ENCODE assay signal across 8 cellular contexts in genomic region chr1:205321109-205321958, GRCh38. TPM values are rescaled to one million over a fixed set of nuclear protein-coding genes. Genes with fewer than 3 reads are reported as not detected.
DNase-seq lines count a peak whose midpoint lies in the region; ATAC-seq, FAIRE-seq and TF ChIP-seq lines count a peak whose summit lies in the region.

TSS of gene NUAK2 (minus strand) at chr1:205321745. CDS start at chr1:205321628, 117 bp downstream.

- H3K36me3 ChIP-seq in left ventricle myocardium inferior = no peaks in the 10 kb centered on the region
- no peaks in the 10 kb centered on the region for H3K36me3 ChIP-seq in transverse colon

- peak within 1 kb of the TSS; percentile 87 for H3K4me3 Mint-ChIP-seq in T-helper 2 cell treated with Interferon-gamma antibody and Interleukin-4, amounts not matched to agents 5 μg/mL and 100 μg/mL, for 36 hours

- no peak for TF ChIP-seq EP300 in transverse colon (IDR thresholded peaks at IDR 0.05; ENCODE audit: low read depth)

- in situ Hi-C loops in transverse colon (cut with MboI; ENCODE audit: low pct_ligation_motif_present in 1 of 4, low pct_unique_long_range_greater_than_20kb in 1 of 4, low sequenced_read_pairs in 3 of 4) = loop anchor here in 2 of 4 donors (5.0 to 10.0 kb wide), 2 partner anchors 44 to 47 kb away; no protein-coding TSS in a partner anchor

- H3K9me3 Mint-ChIP-seq in T-helper 2 cell treated with Interferon-gamma antibody and Interleukin-4, amounts not matched to agents 5 μg/mL and 100 μg/mL, for 36 hours = no peaks in the 10 kb centered on the region

- TF ChIP-seq CTCF in left ventricle myocardium inferior (IDR thresholded peaks at IDR 0.05; ENCODE audit: borderline replicate concordance) = peak; percentile 55
- TF ChIP-seq CTCF in transverse colon (IDR thresholded peaks at IDR 0.05) = peak in 4 of 5 experiments; percentile 8 to 59 (median 34)

- peak within 1 kb of the TSS; percentile 80 for H3K4me3 ChIP-seq in left ventricle myocardium inferior
- peak within 1 kb of the TSS; percentile 51 to 83 (median 63) for H3K4me3 ChIP-seq in transverse colon

- H3K9me3 ChIP-seq in left ventricle myocardium inferior (replicated peaks) (no peaks in the 10 kb centered on the region), transverse colon (no peaks in the 10 kb centered on the region)

- H3K27ac Mint-ChIP-seq in T-helper 2 cell treated with Interferon-gamma antibody and Interleukin-4, amounts not matched to agents 5 μg/mL and 100 μg/mL, for 36 hours = peak within 1 kb of the TSS; percentile 60

- 1 to 8% methylated on average over 4 to 55 of the region's 79 CpGs for WGBS in transverse colon (ENCODE audit: low coverage in 1 of 2), 2 donors

- intact Hi-C loops in left ventricle myocardium inferior (cut with micrococcal nuclease) = no loop called here
- intact Hi-C loops in posterior cingulate gyrus (cut with DNase I) = no loop called here
- intact Hi-C loops in transverse colon (cut with DNase I; ENCODE audit: low total_unique reads) = no loop called here

- peaks cover 6% of the 10 kb centered on the region for H3K36me3 Mint-ChIP-seq in T-helper 2 cell treated with Interferon-gamma antibody and Interleukin-4, amounts not matched to agents 5 μg/mL and 100 μg/mL, for 36 hours (ENCODE audit: low read depth)

- peaks cover 57% of the 10 kb centered on the region for H3K27me3 Mint-ChIP-seq in T-helper 2 cell treated with Interferon-gamma antibody and Interleukin-4, amounts not matched to agents 5 μg/mL and 100 μg/mL, for 36 hours (ENCODE audit: low read depth)

- H3K27me3 ChIP-seq in left ventricle myocardium inferior (ENCODE audit: low read depth) = peaks cover 4% of the 10 kb centered on the region
- no peaks in the 10 kb centered on the region for H3K27me3 ChIP-seq in transverse colon

- FAIRE-seq in GM12892 (lab: Jason Lieb, UNC) = peak; percentile 83

- peak; percentile 69 for DNase-seq in GM12892 (ENCODE audit: insufficient read length)
- peak; percentile 95 for DNase-seq in NCI-H1436 (lab: John Stamatoyannopoulos, UW)
- peak; percentile 78 for DNase-seq in T-helper 2 cell treated with Interferon-gamma antibody and Interleukin-4, amounts not matched to agents 5 μg/mL and 100 μg/mL, for 36 hours (ENCODE audit: low spot score)
- peak; percentile 93 for DNase-seq in left ventricle myocardium inferior
- peak; percentile 83 to 98 (median 92) for DNase-seq in posterior cingulate gyrus
- DNase-seq in transverse colon = peak; percentile 96

- ATAC-seq in GM21367 (IDR thresholded peaks at IDR 0.05; ENCODE audit: unreplicated experiment) = no peak

- peaks cover 47% of the 10 kb centered on the region for H3K4me1 Mint-ChIP-seq in T-helper 2 cell treated with Interferon-gamma antibody and Interleukin-4, amounts not matched to agents 5 μg/mL and 100 μg/mL, for 36 hours (ENCODE audit: low read depth)

- peak within 1 kb of the TSS; percentile 61 for H3K27ac ChIP-seq in angular gyrus (ENCODE audit: low read depth, low read length)
- peak within 1 kb of the TSS; percentile 82 for H3K27ac ChIP-seq in left ventricle myocardium inferior (replicated peaks)
- H3K27ac ChIP-seq in transverse colon = peak within 1 kb of the TSS; percentile 84 to 93 (median 90)

- TF ChIP-seq POLR2A in GM12892 (IDR thresholded peaks at IDR 0.05; ENCODE audit: low read depth, low read length) (peak; percentile 63; the same call in 1 of the 2 replicates), transverse colon (IDR thresholded peaks at IDR 0.05) (peak; percentile 96)

- peaks cover 60% of the 10 kb centered on the region for H3K4me1 ChIP-seq in left ventricle myocardium inferior
- H3K4me1 ChIP-seq in transverse colon = peaks cover 23 to 52% (median 33%) of the 10 kb centered on the region in 4 donors

RNA-seq across cellular contexts. Expression of gene NUAK2, which starts in this region (rescaled TPM):
- polyA plus RNA-seq in GM12892 (2012; ENCODE audit: missing spikeins) = 1.4 TPM
- total RNA-seq in left ventricle myocardium inferior (0.74 TPM), transverse colon (10 to 100 TPM; 12.5 to 46.8 (median 24.4) TPM)

Comparison
In these comparisons a context has a peak if more than half of its experiments do, and no peak if none do; other contexts are left out.
1. Peak in DNase-seq, H3K4me3 ChIP-seq and H3K27ac ChIP-seq in left ventricle myocardium inferior; RNA of the gene not detected or under 1 TPM.